In the genomic region with DNA sequence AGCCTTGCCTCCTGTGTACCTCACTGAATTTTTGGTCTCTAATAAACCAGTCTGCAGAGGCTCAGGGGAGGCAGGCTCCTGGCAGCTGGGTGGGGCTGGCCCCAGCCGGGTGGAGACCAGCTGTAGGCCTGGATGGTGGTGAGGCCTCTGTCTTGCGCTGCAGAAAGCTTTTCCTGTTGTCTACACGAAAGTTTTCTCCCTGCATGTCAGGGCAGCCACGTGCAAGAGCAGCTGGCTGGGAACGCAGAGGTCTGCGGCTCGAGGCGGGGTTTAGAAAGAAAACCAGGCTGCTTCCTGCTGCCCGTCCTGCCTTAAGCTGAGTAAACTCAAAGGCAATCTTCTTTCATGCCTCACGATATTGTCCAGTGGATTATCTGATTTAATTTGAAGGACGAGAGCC, we compare ENCODE assay signal across 8 cellular contexts. TPM values are rescaled to one million over a fixed set of nuclear protein-coding genes. Genes with fewer than 3 reads are reported as not detected.
A peak's percentile ranks its signal among the peaks of the same experiment; 100 is the strongest.
DNase-seq lines count a peak whose midpoint lies in the region; ATAC-seq, FAIRE-seq and TF ChIP-seq lines count a peak whose summit lies in the region.

No MANE protein-coding gene starts in this region.

- H3K27ac Mint-ChIP-seq in T-helper 1 cell treated with Interleukin-12 subunit alpha and Interleukin-12 subunit beta and Interleukin-4 antibody, amounts not matched to agents 30 μg/mL and 1 μg/mL, for 36 hours, result peak overlapping the region; percentile 91

- H3K27ac ChIP-seq in HepG2 (ENCODE audit: extremely low read length, insufficient read depth, low read length) (peak overlapping the region; percentile 99), Karpas-422 (ENCODE audit: low read length) (no peak overlapping the region)

- peak overlapping the region; percentile 54 for H3K4me3 Mint-ChIP-seq in T-helper 1 cell treated with Interleukin-12 subunit alpha and Interleukin-12 subunit beta and Interleukin-4 antibody, amounts not matched to agents 30 μg/mL and 1 μg/mL, for 36 hours

- no peaks in the 10 kb centered on the region for H3K27me3 Mint-ChIP-seq in T-helper 1 cell treated with Interleukin-12 subunit alpha and Interleukin-12 subunit beta and Interleukin-4 antibody, amounts not matched to agents 30 μg/mL and 1 μg/mL, for 36 hours (ENCODE audit: low read depth)

- in situ Hi-C loops in astrocyte of the spinal cord (cut with HindIII; ENCODE audit: low sequenced_read_pairs), result no loop called here
- in situ Hi-C loops in HepG2 (cut with HindIII; ENCODE audit: extremely low pct_ligation_motif_present, low pct_unique_long_range_greater_than_20kb), result no loop called here

- H3K4me1 Mint-ChIP-seq in T-helper 1 cell treated with Interleukin-12 subunit alpha and Interleukin-12 subunit beta and Interleukin-4 antibody, amounts not matched to agents 30 μg/mL and 1 μg/mL, for 36 hours (ENCODE audit: low read depth), result peaks cover 24% of the 10 kb centered on the region

- TF ChIP-seq RAD21 in HepG2 (CRISPR knock-in tag; IDR thresholded peaks at IDR 0.05), result no peak

- H3K36me3 ChIP-seq in HepG2 (replicated peaks in 1 of 2; ENCODE audit: control insufficient read depth in 1 of 2, insufficient read depth in 2 of 2, low read length in 2 of 2) (peaks cover 6 to 8% of the 10 kb centered on the region in 2 experiments; a peak in 4 of 5 replicates), Karpas-422 (ENCODE audit: insufficient read depth, low read length) (no peaks in the 10 kb centered on the region)

- DNase-seq in GM12864 (ENCODE audit: low read depth) (peak; percentile 48), astrocyte of the spinal cord (ENCODE audit: low read depth, low spot score) (peak; percentile 79), HepG2 (ENCODE audit: low spot score) (no peak), Karpas-422 (no peak), globus pallidus (ENCODE audit: low spot score) (no peak)
- peak; percentile 16 for DNase-seq in stimulated activated CD8-positive, alpha-beta memory T cell treated with anti-CD3 and anti-CD28 coated beads, Interleukin-15, amount 100 ng/mL, for 1 hour (ENCODE audit: low read depth)

- CTCF ChIA-PET in HepG2 (lab: Yijun Ruan, JAX; ENCODE audit: low intra/inter-chr PET ratio, low total read pairs), result no interaction called here

- H3K4me3 ChIP-seq in GM12864 (ENCODE audit: low read depth, low read length) (no peak overlapping the region), astrocyte of the spinal cord (ENCODE audit: low read depth, low read length) (no peak overlapping the region), HepG2 (replicated peaks in 1 of 3; ENCODE audit: insufficient read depth in 1 of 3, low read depth in 2 of 3, low read length in 3 of 3) (peak overlapping the region; percentile 33 to 94 (median 88); a peak in 5 of 6 replicates), Karpas-422 (ENCODE audit: low read length) (no peak overlapping the region)

- H3K9me3 ChIP-seq in HepG2 (ENCODE audit: low read length), result no peaks in the 10 kb centered on the region
- H3K9me3 ChIP-seq in Karpas-422 (ENCODE audit: low read length), result no peaks in the 10 kb centered on the region

- H3K27me3 ChIP-seq in HepG2 (ENCODE audit: control insufficient read depth in 1 of 2, insufficient read depth in 2 of 2, low read length in 2 of 2) (no peaks in the 10 kb centered on the region), Karpas-422 (ENCODE audit: low read length) (no peaks in the 10 kb centered on the region)

- H3K9ac ChIP-seq in HepG2 (ENCODE audit: insufficient read depth, low read depth, low read length) (peak overlapping the region; percentile 93), Karpas-422 (ENCODE audit: low read length) (no peak overlapping the region)

- no peak for TF ChIP-seq EP300 in HepG2 (IDR thresholded peaks at IDR 0.05; ENCODE audit: low read depth in 2 of 2, low read length in 2 of 2)
- TF ChIP-seq EP300 in HepG2 (CRISPR knock-in tag; IDR thresholded peaks at IDR 0.05; ENCODE audit: borderline replicate concordance), result no peak

- H2AFZ ChIP-seq in HepG2 (ENCODE audit: low read length), result no peak overlapping the region
- no peak overlapping the region for H2AFZ ChIP-seq in Karpas-422 (ENCODE audit: low read length)

- TF ChIP-seq CTCF in GM12864 (IDR thresholded peaks at IDR 0.05; ENCODE audit: low read depth, low read length, missing control alignments), result no peak
- no peak for TF ChIP-seq CTCF in astrocyte of the spinal cord (IDR thresholded peaks at IDR 0.05; ENCODE audit: low read depth, low read length)
- TF ChIP-seq CTCF in HepG2 (CRISPR knock-in tag; IDR thresholded peaks at IDR 0.05), result no peak

- POLR2A ChIA-PET in HepG2 (lab: Yijun Ruan, JAX), result interaction anchor here (1.4 to 13.7 kb wide), 12 partner anchors 11 to 115 kb away, joined by 3 to 480 read pairs (median 50); partner anchors contain the start of genes RILP, RPA1, SERPINF2 and SMYD4

- no TSS peak for BruUV-seq in HepG2 (replicated peaks; lab: Mats Ljungman, UMichigan)

- ATAC-seq in HepG2, result no peak
- ATAC-seq in HG03139 (IDR thresholded peaks at IDR 0.05; ENCODE audit: unreplicated experiment), result no peak

- no peaks in the 10 kb centered on the region for H3K9me2 ChIP-seq in Karpas-422 (replicated peaks; ENCODE audit: insufficient read depth, low read length)

- WGBS in HepG2 (ENCODE audit: low lambda C conversion rate), result 52% methylated on average over 9 of the region's 11 CpGs

- peak overlapping the region; percentile 79 for H3K4me2 ChIP-seq in HepG2 (ENCODE audit: low read depth, low read length)
- no peak overlapping the region for H3K4me2 ChIP-seq in Karpas-422 (ENCODE audit: low read depth, low read length, poor library complexity, severe bottlenecking)

- H4K20me1 ChIP-seq in HepG2 (ENCODE audit: insufficient read depth, low read length), result no peaks in the 10 kb centered on the region
- no peaks in the 10 kb centered on the region for H4K20me1 ChIP-seq in Karpas-422 (ENCODE audit: insufficient read depth, low read depth, low read length)

- intact Hi-C loops in HepG2 (cut with micrococcal nuclease; ENCODE audit: unreplicated experiment), result no loop called here

- H3K4me1 ChIP-seq in HepG2 (ENCODE audit: insufficient read depth, low read length) (peaks cover 64% of the 10 kb centered on the region), Karpas-422 (ENCODE audit: low read length) (peaks cover 16% of the 10 kb centered on the region)

- no peaks in the 10 kb centered on the region for H3K9me3 Mint-ChIP-seq in T-helper 1 cell treated with Interleukin-12 subunit alpha and Interleukin-12 subunit beta and Interleukin-4 antibody, amounts not matched to agents 30 μg/mL and 1 μg/mL, for 36 hours

- FAIRE-seq in HepG2 (lab: Jason Lieb, UNC), result no peak

- H3K79me2 ChIP-seq in HepG2 (ENCODE audit: insufficient read depth, low read length), result peaks cover 32% of the 10 kb centered on the region
- H3K79me2 ChIP-seq in Karpas-422 (ENCODE audit: low read length), result no peaks in the 10 kb centered on the region

- H3K36me3 Mint-ChIP-seq in T-helper 1 cell treated with Interleukin-12 subunit alpha and Interleukin-12 subunit beta and Interleukin-4 antibody, amounts not matched to agents 30 μg/mL and 1 μg/mL, for 36 hours (ENCODE audit: low read depth), result peaks cover 4% of the 10 kb centered on the region

- 0 out of 4 replicates have a peak, but pooled peaks of 1 of the 2 experiments have one; percentile 18 for TF ChIP-seq POLR2A in HepG2 (IDR thresholded peaks at IDR 0.05; ENCODE audit: insufficient read depth in 1 of 2, low read depth in 2 of 2, low read length in 2 of 2)

RNA-seq across cellular contexts. Expression of gene SERPINF1, which starts 2.4 kb away (rescaled TPM):
- total RNA-seq in HepG2 (2016; rRNA removed; fragmentation: Illumina TruSeq; extraction: Trizol), result 418 and 853 TPM in 2 replicates
- total RNA-seq in HepG2 (2016; cell fraction: cytosol; rRNA removed; fragmentation: Illumina TruSeq; extraction: Trizol; ENCODE audit: low read depth), result 177 and 189 TPM in 2 replicates
- total RNA-seq in HepG2 (2016; cell fraction: insoluble cytoplasmic fraction; rRNA removed; fragmentation: Illumina TruSeq; extraction: Trizol), result 427 and 844 TPM in 2 replicates
- total RNA-seq in HepG2 (2016; cell fraction: membrane; rRNA removed; fragmentation: Illumina TruSeq; extraction: Trizol), result 209 and 251 TPM in 2 replicates
- total RNA-seq in HepG2 (2016; cell fraction: nucleus; rRNA removed; fragmentation: Illumina TruSeq; extraction: Trizol), result 690 and 808 TPM in 2 replicates
- 2,101 and 2,733 TPM in 2 replicates for polyA plus RNA-seq in HepG2 (2011; rRNA removed)
- polyA plus RNA-seq in HepG2 (2011; cell fraction: cytosol; rRNA removed), result 2,219 and 2,408 TPM in 2 replicates
- 1,095 and 1,323 TPM in 2 replicates for polyA plus RNA-seq in HepG2 (2011; cell fraction: nucleus; rRNA removed)
- 624 and 785 TPM in 2 replicates for polyA plus RNA-seq in HepG2 (2012)
- 255 and 290 TPM in 2 replicates for polyA plus RNA-seq in HepG2 (2016; cell fraction: cytosol; fragmentation: Illumina TruSeq; extraction: Trizol; ENCODE audit: low read depth)
- polyA plus RNA-seq in HepG2 (2016; cell fraction: insoluble cytoplasmic fraction; fragmentation: Illumina TruSeq; extraction: Trizol; ENCODE audit: low read depth), result 625 and 642 TPM in 2 replicates
- 280 and 299 TPM in 2 replicates for polyA plus RNA-seq in HepG2 (2016; cell fraction: membrane; fragmentation: Illumina TruSeq; extraction: Trizol; ENCODE audit: low read depth)
- polyA plus RNA-seq in HepG2 (2016; cell fraction: nucleus; fragmentation: Illumina TruSeq; extraction: Trizol; ENCODE audit: insufficient read depth, low read depth), result 1,428 and 1,667 TPM in 2 replicates
- 1.4 and 887 TPM in 2 replicates for polyA minus RNA-seq in HepG2 (2011; rRNA and poly(A)+ RNA removed; ENCODE audit: low replicate concordance)
- 345 and 528 TPM in 2 replicates for polyA minus RNA-seq in HepG2 (2011; cell fraction: cytosol; rRNA and poly(A)+ RNA removed)
- polyA minus RNA-seq in HepG2 (2011; cell fraction: nucleus; rRNA and poly(A)+ RNA removed), result 167 and 268 TPM in 2 replicates
- total RNA-seq in Karpas-422 (2014; rRNA removed; shearing (Covaris generic); ENCODE audit: low replicate concordance), result 45.5 and 62.2 TPM in 2 replicates

RNA-seq across cellular contexts. Expression of gene SERPINF2, which starts 21.6 kb away (rescaled TPM):
- 123 and 309 TPM in 2 replicates for total RNA-seq in HepG2 (2016; rRNA removed; fragmentation: Illumina TruSeq; extraction: Trizol)
- 43.1 and 45.3 TPM in 2 replicates for total RNA-seq in HepG2 (2016; cell fraction: cytosol; rRNA removed; fragmentation: Illumina TruSeq; extraction: Trizol; ENCODE audit: low read depth)
- 113 and 316 TPM in 2 replicates for total RNA-seq in HepG2 (2016; cell fraction: insoluble cytoplasmic fraction; rRNA removed; fragmentation: Illumina TruSeq; extraction: Trizol)
- total RNA-seq in HepG2 (2016; cell fraction: membrane; rRNA removed; fragmentation: Illumina TruSeq; extraction: Trizol), result 90.4 and 105 TPM in 2 replicates
- total RNA-seq in HepG2 (2016; cell fraction: nucleus; rRNA removed; fragmentation: Illumina TruSeq; extraction: Trizol), result 243 and 286 TPM in 2 replicates
- polyA plus RNA-seq in HepG2 (2011; rRNA removed), result 548 and 871 TPM in 2 replicates
- polyA plus RNA-seq in HepG2 (2011; cell fraction: cytosol; rRNA removed), result 573 and 676 TPM in 2 replicates
- 1,260 and 1,369 TPM in 2 replicates for polyA plus RNA-seq in HepG2 (2011; cell fraction: nucleus; rRNA removed)
- 401 and 511 TPM in 2 replicates for polyA plus RNA-seq in HepG2 (2012)
- 58.6 and 61.9 TPM in 2 replicates for polyA plus RNA-seq in HepG2 (2016; cell fraction: cytosol; fragmentation: Illumina TruSeq; extraction: Trizol; ENCODE audit: low read depth)
- polyA plus RNA-seq in HepG2 (2016; cell fraction: insoluble cytoplasmic fraction; fragmentation: Illumina TruSeq; extraction: Trizol; ENCODE audit: low read depth), result 142 and 163 TPM in 2 replicates
- polyA plus RNA-seq in HepG2 (2016; cell fraction: membrane; fragmentation: Illumina TruSeq; extraction: Trizol; ENCODE audit: low read depth), result 96.0 and 97.4 TPM in 2 replicates
- polyA plus RNA-seq in HepG2 (2016; cell fraction: nucleus; fragmentation: Illumina TruSeq; extraction: Trizol; ENCODE audit: insufficient read depth, low read depth), result 572 and 581 TPM in 2 replicates
- polyA minus RNA-seq in HepG2 (2011; rRNA and poly(A)+ RNA removed; ENCODE audit: low replicate concordance), result 1.3 and 600 TPM in 2 replicates
- polyA minus RNA-seq in HepG2 (2011; cell fraction: cytosol; rRNA and poly(A)+ RNA removed), result 283 and 408 TPM in 2 replicates
- polyA minus RNA-seq in HepG2 (2011; cell fraction: nucleus; rRNA and poly(A)+ RNA removed), result 211 and 291 TPM in 2 replicates
- total RNA-seq in Karpas-422 (2014; rRNA removed; shearing (Covaris generic); ENCODE audit: low replicate concordance), result 0.19 and 0.32 TPM in 2 replicates

RNA-seq across cellular contexts. Expression of gene WDR81, which starts 39.8 kb away (rescaled TPM):
- total RNA-seq in HepG2 (2016; rRNA removed; fragmentation: Illumina TruSeq; extraction: Trizol), result 12.5 and 16.7 TPM in 2 replicates
- 3.6 and 3.9 TPM in 2 replicates for total RNA-seq in HepG2 (2016; cell fraction: cytosol; rRNA removed; fragmentation: Illumina TruSeq; extraction: Trizol; ENCODE audit: low read depth)
- 9.9 and 18.3 TPM in 2 replicates for total RNA-seq in HepG2 (2016; cell fraction: insoluble cytoplasmic fraction; rRNA removed; fragmentation: Illumina TruSeq; extraction: Trizol)
- total RNA-seq in HepG2 (2016; cell fraction: membrane; rRNA removed; fragmentation: Illumina TruSeq; extraction: Trizol), result 5.3 and 6.1 TPM in 2 replicates
- total RNA-seq in HepG2 (2016; cell fraction: nucleus; rRNA removed; fragmentation: Illumina TruSeq; extraction: Trizol), result 16.0 and 19.6 TPM in 2 replicates
- polyA plus RNA-seq in HepG2 (2011; rRNA removed), result 9.1 and 15.1 TPM in 2 replicates
- polyA plus RNA-seq in HepG2 (2011; cell fraction: cytosol; rRNA removed), result 6.4 and 10.5 TPM in 2 replicates
- polyA plus RNA-seq in HepG2 (2011; cell fraction: nucleus; rRNA removed), result 60.8 and 75.3 TPM in 2 replicates
- polyA plus RNA-seq in HepG2 (2012), result 8.5 and 12.5 TPM in 2 replicates
- 1.8 and 2.2 TPM in 2 replicates for polyA plus RNA-seq in HepG2 (2016; cell fraction: cytosol; fragmentation: Illumina TruSeq; extraction: Trizol; ENCODE audit: low read depth)
- polyA plus RNA-seq in HepG2 (2016; cell fraction: insoluble cytoplasmic fraction; fragmentation: Illumina TruSeq; extraction: Trizol; ENCODE audit: low read depth), result 10.4 and 13.7 TPM in 2 replicates
- 3.1 and 3.3 TPM in 2 replicates for polyA plus RNA-seq in HepG2 (2016; cell fraction: membrane; fragmentation: Illumina TruSeq; extraction: Trizol; ENCODE audit: low read depth)
- polyA plus RNA-seq in HepG2 (2016; cell fraction: nucleus; fragmentation: Illumina TruSeq; extraction: Trizol; ENCODE audit: insufficient read depth, low read depth), result 42.6 and 43.3 TPM in 2 replicates
- polyA minus RNA-seq in HepG2 (2011; rRNA and poly(A)+ RNA removed; ENCODE audit: low replicate concordance), result 15.7 and 46.8 TPM in 2 replicates
- polyA minus RNA-seq in HepG2 (2011; cell fraction: cytosol; rRNA and poly(A)+ RNA removed), result 13.4 and 15.0 TPM in 2 replicates
- polyA minus RNA-seq in HepG2 (2011; cell fraction: nucleus; rRNA and poly(A)+ RNA removed), result 18.0 and 22.3 TPM in 2 replicates
- 11.7 and 28.9 TPM in 2 replicates for total RNA-seq in Karpas-422 (2014; rRNA removed; shearing (Covaris generic); ENCODE audit: low replicate concordance)

RNA-seq across cellular contexts. Expression of gene TLCD2, which starts 54.1 kb away (rescaled TPM):
- total RNA-seq in HepG2 (2016; rRNA removed; fragmentation: Illumina TruSeq; extraction: Trizol), result 0.84 and 1.1 TPM in 2 replicates
- total RNA-seq in HepG2 (2016; cell fraction: cytosol; rRNA removed; fragmentation: Illumina TruSeq; extraction: Trizol; ENCODE audit: low read depth), result 0.26 and 0.40 TPM in 2 replicates
- total RNA-seq in HepG2 (2016; cell fraction: insoluble cytoplasmic fraction; rRNA removed; fragmentation: Illumina TruSeq; extraction: Trizol), result 0.92 and 1.3 TPM in 2 replicates
- total RNA-seq in HepG2 (2016; cell fraction: membrane; rRNA removed; fragmentation: Illumina TruSeq; extraction: Trizol), result 0.86 and 1.1 TPM in 2 replicates
- total RNA-seq in HepG2 (2016; cell fraction: nucleus; rRNA removed; fragmentation: Illumina TruSeq; extraction: Trizol), result 0.84 and 0.94 TPM in 2 replicates
- polyA plus RNA-seq in HepG2 (2011; rRNA removed), result 0.90 and 1.2 TPM in 2 replicates
- 0.56 and 0.73 TPM in 2 replicates for polyA plus RNA-seq in HepG2 (2011; cell fraction: cytosol; rRNA removed)
- 0.92 and 1.4 TPM in 2 replicates for polyA plus RNA-seq in HepG2 (2011; cell fraction: nucleus; rRNA removed)
- 0.78 and 1.3 TPM in 2 replicates for polyA plus RNA-seq in HepG2 (2012)
- 0.23 and 0.25 TPM in 2 replicates for polyA plus RNA-seq in HepG2 (2016; cell fraction: cytosol; fragmentation: Illumina TruSeq; extraction: Trizol; ENCODE audit: low read depth)
- polyA plus RNA-seq in HepG2 (2016; cell fraction: insoluble cytoplasmic fraction; fragmentation: Illumina TruSeq; extraction: Trizol; ENCODE audit: low read depth), result 0.71 and 0.74 TPM in 2 replicates
- 0.47 and 0.49 TPM in 2 replicates for polyA plus RNA-seq in HepG2 (2016; cell fraction: membrane; fragmentation: Illumina TruSeq; extraction: Trizol; ENCODE audit: low read depth)
- polyA plus RNA-seq in HepG2 (2016; cell fraction: nucleus; fragmentation: Illumina TruSeq; extraction: Trizol; ENCODE audit: insufficient read depth, low read depth), result 1.4 and 1.5 TPM in 2 replicates
- 1.6 and 2.6 TPM in 2 replicates for polyA minus RNA-seq in HepG2 (2011; rRNA and poly(A)+ RNA removed; ENCODE audit: low replicate concordance)
- polyA minus RNA-seq in HepG2 (2011; cell fraction: cytosol; rRNA and poly(A)+ RNA removed), result 0.53 and 1.3 TPM in 2 replicates
- polyA minus RNA-seq in HepG2 (2011; cell fraction: nucleus; rRNA and poly(A)+ RNA removed), result 1.3 and 1.6 TPM in 2 replicates
- not detected in 2 replicates for total RNA-seq in Karpas-422 (2014; rRNA removed; shearing (Covaris generic); ENCODE audit: low replicate concordance)

Comparison
In these comparisons a context has a peak if more than half of its experiments do, and no peak if none do; other contexts are left out.
1. DNase-seq: peak in GM12864 (single experiment), astrocyte of the spinal cord (single experiment) and stimulated activated CD8-positive, alpha-beta memory T cell treated with anti-CD3 and anti-CD28 coated beads, Interleukin-15, amount 100 ng/mL, for 1 hour (single experiment); none in HepG2 (single experiment), Karpas-422 (single experiment) and globus pallidus (single experiment).
2. H3K4me3 ChIP-seq: peak in HepG2 (3 of 3); none in GM12864 (single experiment), astrocyte of the spinal cord (single experiment) and Karpas-422 (single experiment).
3. RNA of gene SERPINF2, which starts 21.6 kb away (total RNA-seq): 43.1 to 316 TPM in HepG2; 0.19 to 0.32 TPM in Karpas-422; every median in the first group is over 10 times any median in the second.